Comparison of ENCODE assay signal across 20 cellular contexts in the genomic region with DNA sequence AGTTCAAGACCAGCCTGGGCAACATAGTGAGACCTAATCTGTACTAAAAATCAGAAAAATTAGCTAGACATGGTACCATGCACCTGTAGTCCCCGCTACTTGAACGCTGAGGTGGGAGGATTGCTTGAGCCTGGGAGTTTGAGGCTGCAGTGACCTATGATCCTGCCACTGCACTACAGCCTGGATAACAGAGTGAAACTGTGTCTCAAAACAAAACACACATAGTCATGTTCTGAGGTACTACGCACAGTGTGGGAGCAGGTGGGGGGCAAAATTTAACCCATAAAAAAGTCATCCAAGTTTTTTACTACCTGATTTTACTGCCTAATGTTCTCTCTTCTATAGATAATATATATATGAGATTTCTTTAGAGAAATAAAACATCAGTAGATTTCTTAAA.
"Had no signal": no experiment of that assay in that cellular context is flagged by ENCODE, and none has a peak within 500 bp of the region (broad histone marks: within the 10 kb centered on the region; RNA-seq: fewer than 3 reads in every experiment).

No MANE protein-coding gene starts in this region.

- H3K9ac ChIP-seq: KMS-11, SK-N-SH had no signal

- DNase-seq: IMR-90, Kasumi-1, MM.1S, NCI-H1092 treated with DMSO at 0.1 percent for 48 hours, NCI-H1436, NCI-H187, NCI-H2029, NCI-H2081 treated with DMSO at 0.1 percent for 48 hours, NCI-H2171, NCI-H226, NCI-H446, NCI-H510A, NCI-H524 treated with DMSO at 0.1 percent for 48 hours, NCI-H69, NCI-H774, RPMI8226, SHP77, SK-N-SH, SW 1271 had no signal

- H3K27ac ChIP-seq: KMS-11 had no signal

- H3K9me3 ChIP-seq: SK-N-SH had no signal

- H3K4me2 ChIP-seq: KMS-11, SK-N-SH had no signal
